1 cellular context compared by ENCODE assay signal in the genomic region with DNA sequence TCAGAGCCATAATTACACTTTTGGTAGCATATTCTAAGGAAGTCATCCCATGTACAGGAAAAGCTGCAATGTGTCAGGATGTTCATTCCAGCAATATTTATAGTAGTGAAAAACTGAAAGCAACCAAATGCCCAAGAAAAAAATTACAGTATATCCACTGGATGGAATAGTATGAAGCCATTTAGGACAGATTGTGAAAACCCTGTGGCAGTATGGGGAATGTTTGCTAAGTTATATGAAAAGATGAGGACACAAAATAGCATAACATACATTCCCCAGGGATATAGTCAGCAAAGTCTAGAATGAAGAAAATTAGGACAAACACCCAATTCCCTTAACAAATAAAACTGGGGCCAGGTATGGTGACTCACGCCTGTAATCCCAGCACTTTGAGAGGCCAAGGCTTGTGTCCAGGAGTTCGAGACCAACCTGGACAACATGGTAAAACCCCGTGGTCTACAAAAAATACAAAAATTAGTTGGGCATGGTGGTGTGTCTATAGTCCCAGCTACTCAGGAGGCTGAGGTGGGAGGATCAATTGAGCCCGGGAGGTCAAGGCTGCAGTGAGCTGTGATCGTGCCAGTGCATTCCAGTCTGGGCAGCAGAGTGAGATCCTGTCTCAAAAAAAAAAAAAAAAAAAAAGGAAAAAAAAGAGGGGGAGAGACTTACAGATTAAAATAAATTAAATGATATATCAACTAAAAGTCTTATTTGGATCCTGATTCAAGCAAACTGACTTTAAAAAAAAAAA.
TF ChIP-seq lines count a peak whose summit lies in the region.

No MANE protein-coding gene starts in this region.

TF ChIP-seq in IMR-90, 13 proteins besides CTCF, POLR2A, EP300 and RAD21:
- no peak for TF ChIP-seq SMC3 (IDR thresholded peaks at IDR 0.05; ENCODE audit: low read depth, low read length)
- TF ChIP-seq FOS (IDR thresholded peaks at IDR 0.05; ENCODE audit: low read depth, low read length): peak; percentile 33; the same call in 1 of the 2 replicates
- TF ChIP-seq MXI1 (IDR thresholded peaks at IDR 0.05; ENCODE audit: borderline replicate concordance, low read depth, low read length): no peak
- TF ChIP-seq, protein P1, sequence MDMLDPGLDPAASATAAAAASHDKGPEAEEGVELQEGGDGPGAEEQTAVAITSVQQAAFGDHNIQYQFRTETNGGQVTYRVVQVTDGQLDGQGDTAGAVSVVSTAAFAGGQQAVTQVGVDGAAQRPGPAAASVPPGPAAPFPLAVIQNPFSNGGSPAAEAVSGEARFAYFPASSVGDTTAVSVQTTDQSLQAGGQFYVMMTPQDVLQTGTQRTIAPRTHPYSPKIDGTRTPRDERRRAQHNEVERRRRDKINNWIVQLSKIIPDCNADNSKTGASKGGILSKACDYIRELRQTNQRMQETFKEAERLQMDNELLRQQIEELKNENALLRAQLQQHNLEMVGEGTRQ (IDR thresholded peaks at IDR 0.05; ENCODE audit: low read depth, low read length): no peak
- TF ChIP-seq MAFK (IDR thresholded peaks at IDR 0.05; ENCODE audit: low read depth, low read length): no peak
- TF ChIP-seq RCOR1 (IDR thresholded peaks at IDR 0.05; ENCODE audit: insufficient replicate concordance, low read length): no peak
- peak; percentile 69 for TF ChIP-seq CEBPB (IDR thresholded peaks at IDR 0.05; ENCODE audit: low read depth, low read length)
- TF ChIP-seq MAZ (IDR thresholded peaks at IDR 0.05; ENCODE audit: borderline replicate concordance, low read depth, low read length): no peak
